17 cellular contexts compared by ENCODE assay signal in the genomic region with DNA sequence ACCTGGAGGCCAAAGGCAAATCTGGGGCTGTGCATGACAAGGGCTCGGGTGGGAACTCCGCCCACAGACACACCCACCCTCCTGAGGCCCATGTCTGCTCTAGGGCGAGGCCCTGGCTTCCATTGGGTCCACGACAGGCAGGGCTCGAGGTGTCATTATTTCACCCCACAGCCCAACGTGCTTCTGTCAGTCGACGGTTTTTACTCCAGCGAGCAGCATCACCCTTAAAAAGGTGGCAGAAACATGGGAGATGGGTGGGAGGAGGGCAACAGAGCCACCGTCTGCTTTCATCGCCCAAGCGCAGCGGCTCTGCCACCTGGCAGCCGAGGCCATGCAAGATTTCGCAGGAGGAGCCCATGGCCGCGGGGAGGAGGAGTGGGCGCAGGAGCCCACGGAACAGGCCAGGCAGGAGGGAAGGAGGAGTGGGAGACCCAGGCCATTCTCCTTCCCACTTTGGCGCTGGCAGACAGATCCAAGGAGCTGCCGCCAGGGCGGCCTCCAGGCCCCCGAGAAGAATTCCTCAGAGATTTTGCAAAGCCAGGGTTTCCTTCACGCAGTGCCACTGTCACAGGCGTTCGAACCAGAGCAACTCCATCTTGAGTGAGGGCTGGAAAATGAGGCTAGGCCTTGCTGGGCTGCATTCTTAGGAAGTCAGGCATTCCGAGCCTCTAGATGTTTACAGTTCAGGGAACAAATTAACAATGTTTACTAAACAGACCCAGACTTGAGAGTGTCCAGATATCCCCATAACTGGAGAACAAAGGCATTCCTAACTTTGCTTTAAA.
"Had no signal": no experiment of that assay in that cellular context is flagged by ENCODE, and none has a peak within 500 bp of the region (broad histone marks: within the 10 kb centered on the region; RNA-seq: fewer than 3 reads in every experiment).

No MANE protein-coding gene starts in this region.

- H3K9me3 ChIP-seq: SJSA1 had no signal

- H3K9me3 Mint-ChIP-seq: activated CD4-positive, alpha-beta memory T cell treated with anti-CD3 and anti-CD28 coated beads for 36 hours; activated naive CD4-positive, alpha-beta T cell treated with anti-CD3 and anti-CD28 coated beads, Interleukin-2, amount 10 ng/mL, durations not matched to agents 7 days and 5 days; activated T-helper 1 cell treated with anti-CD3 and anti-CD28 coated beads, Interleukin-12 subunit alpha, Interleukin-12 subunit beta, Interleukin-2, Interleukin-4 antibody, amounts not matched to agents 30 ng/mL and 10 ng/mL and 1 ng/mL, durations not matched to agents 14 hours and 24 hours and 36 hours; type B pancreatic cell had no signal

- H3K4me3 ChIP-seq: coronary artery, SJSA1 had no signal

- H3K36me3 Mint-ChIP-seq: activated CD4-positive, alpha-beta memory T cell treated with anti-CD3 and anti-CD28 coated beads for 36 hours; activated naive CD4-positive, alpha-beta T cell treated with anti-CD3 and anti-CD28 coated beads, Interleukin-2, amount 10 ng/mL, durations not matched to agents 7 days and 5 days; type B pancreatic cell had no signal

- DNase-seq: activated CD4-positive, alpha-beta memory T cell treated with anti-CD3 and anti-CD28 coated beads for 36 hours; activated CD4-positive, alpha-beta T cell treated with anti-CD3 and anti-CD28 coated beads for 1 hour; activated naive CD4-positive, alpha-beta T cell treated with anti-CD3 and anti-CD28 coated beads, Interleukin-2, amount 10 ng/mL, durations not matched to agents 7 days and 5 days; caudate nucleus; effector CD8-positive, alpha-beta T cell; erythroblast; glutamatergic neuron; left ventricle myocardium superior; midbrain; posterior cingulate gyrus; right cardiac atrium; stimulated activated CD4-positive, alpha-beta T cell treated with anti-CD3 and anti-CD28 coated beads, Interleukin-2, amount 100 ng/mL, for 24 hours; stimulated activated naive CD4-positive, alpha-beta T cell had no signal

- H3K27ac Mint-ChIP-seq: activated CD4-positive, alpha-beta memory T cell treated with anti-CD3 and anti-CD28 coated beads for 36 hours; activated naive CD4-positive, alpha-beta T cell treated with anti-CD3 and anti-CD28 coated beads, Interleukin-2, amount 10 ng/mL, durations not matched to agents 7 days and 5 days; activated T-helper 1 cell treated with anti-CD3 and anti-CD28 coated beads, Interleukin-12 subunit alpha, Interleukin-12 subunit beta, Interleukin-2, Interleukin-4 antibody, amounts not matched to agents 30 ng/mL and 10 ng/mL and 1 ng/mL, durations not matched to agents 14 hours and 24 hours and 36 hours; type B pancreatic cell had no signal

- ATAC-seq: left ventricle myocardium superior, right cardiac atrium had no signal

- H3K36me3 ChIP-seq: SJSA1 had no signal

- H3K4me3 Mint-ChIP-seq: activated CD4-positive, alpha-beta memory T cell treated with anti-CD3 and anti-CD28 coated beads for 36 hours; activated naive CD4-positive, alpha-beta T cell treated with anti-CD3 and anti-CD28 coated beads, Interleukin-2, amount 10 ng/mL, durations not matched to agents 7 days and 5 days; activated T-helper 1 cell treated with anti-CD3 and anti-CD28 coated beads, Interleukin-12 subunit alpha, Interleukin-12 subunit beta, Interleukin-2, Interleukin-4 antibody, amounts not matched to agents 30 ng/mL and 10 ng/mL and 1 ng/mL, durations not matched to agents 14 hours and 24 hours and 36 hours; type B pancreatic cell had no signal

- H3K4me1 ChIP-seq: SJSA1 had no signal

- H3K27ac ChIP-seq: coronary artery, SJSA1 had no signal
